In genomic region chr9:137721479-137721878, GRCh38 we compare ENCODE assay signal across 1 cellular context.
TF ChIP-seq lines count a peak whose summit lies in the region.

No MANE protein-coding gene starts in this region.

TF ChIP-seq in HepG2, 621 proteins besides CTCF, POLR2A, EP300 and RAD21 (continued from another document):
- TF ChIP-seq ZNF609 (CRISPR knock-in tag; IDR thresholded peaks at IDR 0.05; ENCODE audit: borderline replicate concordance) (no peak), SMARCC2 (IDR thresholded peaks at IDR 0.05) (no peak), MED8 (CRISPR knock-in tag; IDR thresholded peaks at IDR 0.05; ENCODE audit: insufficient replicate concordance) (no peak), ZC3H4 (CRISPR knock-in tag; IDR thresholded peaks at IDR 0.05; ENCODE audit: borderline replicate concordance) (no peak), RFX1 (IDR thresholded peaks at IDR 0.05) (no peak), ETV6 (CRISPR knock-in tag; conservative IDR thresholded peaks at IDR 0.05) (no peak), RARG (CRISPR knock-in tag; IDR thresholded peaks at IDR 0.05; ENCODE audit: low read depth) (no peak), NR2F6 (IDR thresholded peaks at IDR 0.05) (no peak), NR2F6 (CRISPR knock-in tag; IDR thresholded peaks at IDR 0.05) (no peak), ZNF224 (CRISPR knock-in tag; IDR thresholded peaks at IDR 0.05) (no peak), ZNF280D (CRISPR knock-in tag; IDR thresholded peaks at IDR 0.05) (no peak)
- TF ChIP-seq, protein P1, sequence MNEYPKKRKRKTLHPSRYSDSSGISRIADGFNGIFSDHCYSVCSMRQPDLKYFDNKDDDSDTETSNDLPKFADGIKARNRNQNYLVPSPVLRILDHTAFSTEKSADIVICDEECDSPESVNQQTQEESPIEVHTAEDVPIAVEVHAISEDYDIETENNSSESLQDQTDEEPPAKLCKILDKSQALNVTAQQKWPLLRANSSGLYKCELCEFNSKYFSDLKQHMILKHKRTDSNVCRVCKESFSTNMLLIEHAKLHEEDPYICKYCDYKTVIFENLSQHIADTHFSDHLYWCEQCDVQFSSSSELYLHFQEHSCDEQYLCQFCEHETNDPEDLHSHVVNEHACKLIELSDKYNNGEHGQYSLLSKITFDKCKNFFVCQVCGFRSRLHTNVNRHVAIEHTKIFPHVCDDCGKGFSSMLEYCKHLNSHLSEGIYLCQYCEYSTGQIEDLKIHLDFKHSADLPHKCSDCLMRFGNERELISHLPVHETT (CRISPR knock-in tag; conservative IDR thresholded peaks at IDR 0.05): no peak
- TF ChIP-seq, protein P2, sequence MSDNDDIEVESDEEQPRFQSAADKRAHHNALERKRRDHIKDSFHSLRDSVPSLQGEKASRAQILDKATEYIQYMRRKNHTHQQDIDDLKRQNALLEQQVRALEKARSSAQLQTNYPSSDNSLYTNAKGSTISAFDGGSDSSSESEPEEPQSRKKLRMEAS (IDR thresholded peaks at IDR 0.05): no peak
